19 cellular contexts compared by ENCODE assay signal in the genomic region with DNA sequence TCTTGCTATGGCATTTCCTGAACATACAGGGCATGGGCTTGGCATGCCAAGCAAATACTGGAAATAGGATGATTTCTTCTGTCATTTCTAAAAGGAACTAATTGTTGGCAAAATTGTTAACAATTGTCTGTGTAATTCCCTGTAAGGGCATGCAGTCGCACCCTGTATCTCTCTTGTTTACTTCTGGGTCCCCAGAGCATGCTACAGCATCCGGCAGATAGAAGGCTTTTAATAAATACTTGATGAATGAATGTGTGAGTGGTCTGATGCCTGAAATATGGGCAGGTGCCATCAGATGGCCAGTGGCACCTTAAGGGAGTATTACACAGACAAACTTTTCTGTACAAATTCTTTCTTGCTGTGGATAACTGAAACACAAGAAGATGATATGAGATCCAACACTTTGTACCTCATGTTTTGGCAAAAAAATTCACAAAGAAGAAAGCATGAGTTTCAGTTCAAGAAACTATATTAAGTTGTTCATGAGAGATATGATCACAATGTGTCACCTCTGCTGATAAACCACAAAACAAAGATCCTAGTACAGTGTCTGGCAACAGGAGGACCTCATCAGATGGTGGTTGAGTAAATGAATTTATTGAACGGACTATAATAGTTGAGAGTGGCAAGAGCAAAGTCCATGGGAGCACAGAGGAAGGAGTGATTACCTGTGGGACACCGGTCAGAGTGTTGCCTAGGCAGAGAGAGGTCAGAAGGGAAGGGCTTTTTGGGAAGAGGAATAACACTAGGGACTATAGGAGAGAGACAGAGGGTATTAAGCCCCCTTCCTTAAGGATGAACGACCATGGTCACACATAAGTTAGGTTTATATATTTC.
DNase-seq lines count a peak whose midpoint lies in the region; ATAC-seq and TF ChIP-seq lines count a peak whose summit lies in the region.
"Had no signal": no experiment of that assay in that cellular context is flagged by ENCODE, and none has a peak within 500 bp of the region (broad histone marks: within the 10 kb centered on the region; RNA-seq: fewer than 3 reads in every experiment).

No MANE protein-coding gene starts in this region.

- H3K27ac Mint-ChIP-seq in activated CD8-positive, alpha-beta T cell treated with anti-CD3 and anti-CD28 coated beads, Interleukin-2, amount 10 ng/mL, durations not matched to agents 7 days and 5 days = peak overlapping the region; percentile 47
- no peak overlapping the region for H3K27ac Mint-ChIP-seq in activated CD8-positive, alpha-beta T cell treated with anti-CD3 and anti-CD28 coated beads for 36 hours
- peak overlapping the region; percentile 40 for H3K27ac Mint-ChIP-seq in progenitor cell of endocrine pancreas
- H3K27ac Mint-ChIP-seq in CD8-positive, alpha-beta T cell = no peak overlapping the region

- H3K36me3 ChIP-seq in colonic mucosa = no peaks in the 10 kb centered on the region
- no peaks in the 10 kb centered on the region for H3K36me3 ChIP-seq in CD8-positive, alpha-beta T cell (ENCODE audit: insufficient read depth, low read length)

- peaks cover 12% of the 10 kb centered on the region for H3K4me1 ChIP-seq in colonic mucosa
- no peaks in the 10 kb centered on the region for H3K4me1 ChIP-seq in CD8-positive, alpha-beta T cell (ENCODE audit: insufficient read depth, low read length)

- no peaks in the 10 kb centered on the region for H3K9me3 ChIP-seq in colonic mucosa
- no peaks in the 10 kb centered on the region for H3K9me3 ChIP-seq in CD8-positive, alpha-beta T cell (ENCODE audit: low read length)

- peaks cover 16% of the 10 kb centered on the region for H3K4me1 Mint-ChIP-seq in activated CD8-positive, alpha-beta T cell treated with anti-CD3 and anti-CD28 coated beads, Interleukin-2, amount 10 ng/mL, durations not matched to agents 7 days and 5 days (ENCODE audit: low read depth)
- peaks cover 6% of the 10 kb centered on the region for H3K4me1 Mint-ChIP-seq in activated CD8-positive, alpha-beta T cell treated with anti-CD3 and anti-CD28 coated beads for 36 hours (ENCODE audit: low read depth)
- H3K4me1 Mint-ChIP-seq in progenitor cell of endocrine pancreas (ENCODE audit: low read depth) = peaks cover 5% of the 10 kb centered on the region
- no peaks in the 10 kb centered on the region for H3K4me1 Mint-ChIP-seq in CD8-positive, alpha-beta T cell (ENCODE audit: low read depth)

- H3K4me3 Mint-ChIP-seq in activated CD8-positive, alpha-beta T cell treated with anti-CD3 and anti-CD28 coated beads, Interleukin-2, amount 10 ng/mL, durations not matched to agents 7 days and 5 days = no peak overlapping the region
- H3K4me3 Mint-ChIP-seq in activated CD8-positive, alpha-beta T cell treated with anti-CD3 and anti-CD28 coated beads for 36 hours = no peak overlapping the region
- H3K4me3 Mint-ChIP-seq in progenitor cell of endocrine pancreas (ENCODE audit: low read depth) = no peak overlapping the region
- H3K4me3 Mint-ChIP-seq in CD8-positive, alpha-beta T cell = no peak overlapping the region

- peak overlapping the region; percentile 82 for H3K27ac ChIP-seq in colonic mucosa
- no peak overlapping the region for H3K27ac ChIP-seq in CD8-positive, alpha-beta T cell (ENCODE audit: low read depth, low read length)
- H3K27ac ChIP-seq: C4-2B had no signal

- POLR2A ChIA-PET in activated CD8-positive, alpha-beta T cell treated with anti-CD3 and anti-CD28 coated beads, Interleukin-2, amount 10 ng/mL, durations not matched to agents 7 days and 5 days (lab: Charles Lee) = interaction anchor here (0.6 kb wide), 1 partner anchor 137 kb away, joined by 4 read pairs; no protein-coding TSS in a partner anchor
- POLR2A ChIA-PET in activated CD8-positive, alpha-beta T cell treated with anti-CD3 and anti-CD28 coated beads for 36 hours (lab: Charles Lee) = no interaction called here
- POLR2A ChIA-PET in CD8-positive, alpha-beta T cell (lab: Charles Lee) = no interaction called here

- peak overlapping the region in 1 of 2 donors; percentile 73 for H3K9ac ChIP-seq in colonic mucosa (ENCODE audit: low read depth in 2 of 2, low read length in 2 of 2)

- H3K27me3 Mint-ChIP-seq in activated CD8-positive, alpha-beta T cell treated with anti-CD3 and anti-CD28 coated beads, Interleukin-2, amount 10 ng/mL, durations not matched to agents 7 days and 5 days (ENCODE audit: low read depth) = peaks cover 2% of the 10 kb centered on the region
- peaks cover 12% of the 10 kb centered on the region for H3K27me3 Mint-ChIP-seq in activated CD8-positive, alpha-beta T cell treated with anti-CD3 and anti-CD28 coated beads for 36 hours
- no peaks in the 10 kb centered on the region for H3K27me3 Mint-ChIP-seq in progenitor cell of endocrine pancreas
- H3K27me3 Mint-ChIP-seq in CD8-positive, alpha-beta T cell (ENCODE audit: low read depth) = peaks cover 16% of the 10 kb centered on the region

- H3K36me3 Mint-ChIP-seq in activated CD8-positive, alpha-beta T cell treated with anti-CD3 and anti-CD28 coated beads, Interleukin-2, amount 10 ng/mL, durations not matched to agents 7 days and 5 days (ENCODE audit: low read depth) = no peaks in the 10 kb centered on the region
- H3K36me3 Mint-ChIP-seq in activated CD8-positive, alpha-beta T cell treated with anti-CD3 and anti-CD28 coated beads for 36 hours (ENCODE audit: low read depth) = no peaks in the 10 kb centered on the region
- no peaks in the 10 kb centered on the region for H3K36me3 Mint-ChIP-seq in progenitor cell of endocrine pancreas (ENCODE audit: insufficient read depth)
- H3K36me3 Mint-ChIP-seq in CD8-positive, alpha-beta T cell = no peaks in the 10 kb centered on the region

- TF ChIP-seq CTCF in activated CD8-positive, alpha-beta T cell treated with anti-CD3 and anti-CD28 coated beads for 36 hours (IDR thresholded peaks at IDR 0.05) = no peak
- TF ChIP-seq CTCF in colonic mucosa (IDR thresholded peaks at IDR 0.05) (no peak), progenitor cell of endocrine pancreas (IDR thresholded peaks at IDR 0.05; ENCODE audit: unreplicated experiment) (no peak)
- TF ChIP-seq CTCF in CD8-positive, alpha-beta T cell (IDR thresholded peaks at IDR 0.05) = no peak

- no peak for ATAC-seq in activated CD8-positive, alpha-beta T cell treated with anti-CD3 and anti-CD28 coated beads, Interleukin-2, amount 10 ng/mL, durations not matched to agents 7 days and 5 days
- no peak for ATAC-seq in activated CD8-positive, alpha-beta T cell treated with anti-CD3 and anti-CD28 coated beads for 36 hours
- ATAC-seq in CD8-positive, alpha-beta T cell = no peak
- ATAC-seq in left ventricle myocardium superior = no peak

- H3K9me3 Mint-ChIP-seq in activated CD8-positive, alpha-beta T cell treated with anti-CD3 and anti-CD28 coated beads, Interleukin-2, amount 10 ng/mL, durations not matched to agents 7 days and 5 days (ENCODE audit: insufficient read depth) = no peaks in the 10 kb centered on the region
- H3K9me3 Mint-ChIP-seq in activated CD8-positive, alpha-beta T cell treated with anti-CD3 and anti-CD28 coated beads for 36 hours = no peaks in the 10 kb centered on the region
- no peaks in the 10 kb centered on the region for H3K9me3 Mint-ChIP-seq in progenitor cell of endocrine pancreas (ENCODE audit: low read depth)
- no peaks in the 10 kb centered on the region for H3K9me3 Mint-ChIP-seq in CD8-positive, alpha-beta T cell

- intact Hi-C loops in activated CD8-positive, alpha-beta T cell treated with anti-CD3 and anti-CD28 coated beads for 36 hours (cut with micrococcal nuclease) = no loop called here
- intact Hi-C loops in colonic mucosa (cut with DNase I) = no loop called here
- intact Hi-C loops in CD8-positive, alpha-beta T cell (cut with DNase I, micrococcal nuclease) = no loop called here
- intact Hi-C loops in left ventricle myocardium superior (cut with micrococcal nuclease) = no loop called here

- H3K4me3 ChIP-seq in colonic mucosa = no peak overlapping the region
- H3K4me3 ChIP-seq in CD8-positive, alpha-beta T cell (ENCODE audit: low read depth, low read length) = no peak overlapping the region

- no peaks in the 10 kb centered on the region for H3K27me3 ChIP-seq in colonic mucosa
- no peaks in the 10 kb centered on the region for H3K27me3 ChIP-seq in CD8-positive, alpha-beta T cell (ENCODE audit: insufficient read depth, low read length)

- CTCF ChIA-PET in activated CD8-positive, alpha-beta T cell treated with anti-CD3 and anti-CD28 coated beads, Interleukin-2, amount 10 ng/mL, durations not matched to agents 7 days and 5 days (lab: Charles Lee) = no interaction called here
- CTCF ChIA-PET in activated CD8-positive, alpha-beta T cell treated with anti-CD3 and anti-CD28 coated beads for 36 hours (lab: Charles Lee) = no interaction called here
- CTCF ChIA-PET in CD8-positive, alpha-beta T cell (lab: Charles Lee) = no interaction called here

- no peak for DNase-seq in activated CD8-positive, alpha-beta T cell treated with anti-CD3 and anti-CD28 coated beads, Interleukin-2, amount 10 ng/mL, durations not matched to agents 7 days and 5 days
- DNase-seq in activated CD8-positive, alpha-beta T cell treated with anti-CD3 and anti-CD28 coated beads for 36 hours = no peak
- DNase-seq in LoVo (ENCODE audit: low spot score) (peak; percentile 30), colonic mucosa (peak; percentile 67), progenitor cell of endocrine pancreas (ENCODE audit: low spot score, unreplicated experiment) (no peak), cerebellar cortex (ENCODE audit: low spot score) (no peak), left ventricle myocardium superior (no peak)
- no peak for DNase-seq in CD8-positive, alpha-beta T cell
- DNase-seq: 8988T, COR-L47, H7, IMR-90, NCI-H1417, NCI-H1930, NCI-H2171, NCI-H446 treated with DMSO at 0.1 percent for 48 hours, NCI-H774, SHP77 had no signal

Comparison
In these comparisons a context has a peak if more than half of its experiments do, and no peak if none do; other contexts are left out.
1. H3K27ac Mint-ChIP-seq: peak in activated CD8-positive, alpha-beta T cell treated with anti-CD3 and anti-CD28 coated beads, Interleukin-2, amount 10 ng/mL, durations not matched to agents 7 days and 5 days (single experiment) and progenitor cell of endocrine pancreas (single experiment); none in activated CD8-positive, alpha-beta T cell treated with anti-CD3 and anti-CD28 coated beads for 36 hours (single experiment) and CD8-positive, alpha-beta T cell (single experiment).
2. DNase-seq: peak in LoVo (single experiment) and colonic mucosa (single experiment); none in activated CD8-positive, alpha-beta T cell treated with anti-CD3 and anti-CD28 coated beads, Interleukin-2, amount 10 ng/mL, durations not matched to agents 7 days and 5 days (single experiment), activated CD8-positive, alpha-beta T cell treated with anti-CD3 and anti-CD28 coated beads for 36 hours (single experiment), progenitor cell of endocrine pancreas (single experiment), CD8-positive, alpha-beta T cell (0 of 7), cerebellar cortex (single experiment) and left ventricle myocardium superior (single experiment).